ENCODE assay signal across 15 cellular contexts in genomic region chr2:168034586-168034985, GRCh38.
"Had no signal": no experiment of that assay in that cellular context is flagged by ENCODE, and none has a peak within 500 bp of the region (broad histone marks: within the 10 kb centered on the region; RNA-seq: fewer than 3 reads in every experiment).

No MANE protein-coding gene starts in this region.

- H3K27ac Mint-ChIP-seq: activated naive CD4-positive, alpha-beta T cell treated with anti-CD3 and anti-CD28 coated beads, Interleukin-2, amount 50 U/mL, for 72 hours; stimulated activated naive CD8-positive, alpha-beta T cell treated with anti-CD3 and anti-CD28 coated beads, Interleukin-15, amount 100 ng/mL, for 72 hours had no signal

- H3K36me3 Mint-ChIP-seq: natural killer cell had no signal

- H3K27me3 Mint-ChIP-seq: effector memory CD8-positive, alpha-beta T cell; stimulated activated naive CD8-positive, alpha-beta T cell treated with anti-CD3 and anti-CD28 coated beads, Interleukin-15, amount 100 ng/mL, for 72 hours had no signal

- ATAC-seq: activated naive CD4-positive, alpha-beta T cell treated with anti-CD3 and anti-CD28 coated beads, Interleukin-2, amount 50 U/mL, for 72 hours; natural killer cell; right lobe of liver; stimulated activated naive CD8-positive, alpha-beta T cell treated with anti-CD3 and anti-CD28 coated beads, Interleukin-15, amount 100 ng/mL, for 72 hours had no signal

- H3K4me3 Mint-ChIP-seq: natural killer cell; stimulated activated naive CD8-positive, alpha-beta T cell treated with anti-CD3 and anti-CD28 coated beads, Interleukin-15, amount 100 ng/mL, for 72 hours had no signal

- DNase-seq: activated CD4-positive, alpha-beta T cell treated with anti-CD3 and anti-CD28 coated beads for 1 hour; activated gamma-delta T cell treated with Interleukin-2 at 50 U/mL for 16 hours; adrenal gland; dermis blood vessel endothelial cell; effector memory CD8-positive, alpha-beta T cell; mesendoderm; natural killer cell; ovary; right lobe of liver; small intestine; stimulated activated CD4-positive, alpha-beta T cell treated with anti-CD3 and anti-CD28 coated beads, Interleukin-15, amount 100 ng/mL, for 24 hours; stimulated activated CD4-positive, alpha-beta T cell treated with anti-CD3 and anti-CD28 coated beads, Interleukin-2, amount 100 ng/mL, for 48 hours; stimulated activated naive CD8-positive, alpha-beta T cell treated with anti-CD3 and anti-CD28 coated beads, Interleukin-15, amount 100 ng/mL, for 72 hours; trophoblast cell had no signal

- H3K9me3 Mint-ChIP-seq: activated naive CD4-positive, alpha-beta T cell treated with anti-CD3 and anti-CD28 coated beads, Interleukin-2, amount 50 U/mL, for 72 hours; effector memory CD8-positive, alpha-beta T cell; natural killer cell; stimulated activated naive CD8-positive, alpha-beta T cell treated with anti-CD3 and anti-CD28 coated beads, Interleukin-15, amount 100 ng/mL, for 72 hours had no signal
